ENCODE assay signal across 1 cellular context in genomic region chr14:74955229-74955999, GRCh38.
TF ChIP-seq lines count a peak whose summit lies in the region.

TSS of gene PGF (minus strand) at chr14:74955597. CDS start at chr14:74955242, 355 bp downstream.

TF ChIP-seq in HepG2, 621 proteins besides CTCF, POLR2A, EP300 and RAD21 (continued from another document and continues in another):
- TF ChIP-seq, protein P1, sequence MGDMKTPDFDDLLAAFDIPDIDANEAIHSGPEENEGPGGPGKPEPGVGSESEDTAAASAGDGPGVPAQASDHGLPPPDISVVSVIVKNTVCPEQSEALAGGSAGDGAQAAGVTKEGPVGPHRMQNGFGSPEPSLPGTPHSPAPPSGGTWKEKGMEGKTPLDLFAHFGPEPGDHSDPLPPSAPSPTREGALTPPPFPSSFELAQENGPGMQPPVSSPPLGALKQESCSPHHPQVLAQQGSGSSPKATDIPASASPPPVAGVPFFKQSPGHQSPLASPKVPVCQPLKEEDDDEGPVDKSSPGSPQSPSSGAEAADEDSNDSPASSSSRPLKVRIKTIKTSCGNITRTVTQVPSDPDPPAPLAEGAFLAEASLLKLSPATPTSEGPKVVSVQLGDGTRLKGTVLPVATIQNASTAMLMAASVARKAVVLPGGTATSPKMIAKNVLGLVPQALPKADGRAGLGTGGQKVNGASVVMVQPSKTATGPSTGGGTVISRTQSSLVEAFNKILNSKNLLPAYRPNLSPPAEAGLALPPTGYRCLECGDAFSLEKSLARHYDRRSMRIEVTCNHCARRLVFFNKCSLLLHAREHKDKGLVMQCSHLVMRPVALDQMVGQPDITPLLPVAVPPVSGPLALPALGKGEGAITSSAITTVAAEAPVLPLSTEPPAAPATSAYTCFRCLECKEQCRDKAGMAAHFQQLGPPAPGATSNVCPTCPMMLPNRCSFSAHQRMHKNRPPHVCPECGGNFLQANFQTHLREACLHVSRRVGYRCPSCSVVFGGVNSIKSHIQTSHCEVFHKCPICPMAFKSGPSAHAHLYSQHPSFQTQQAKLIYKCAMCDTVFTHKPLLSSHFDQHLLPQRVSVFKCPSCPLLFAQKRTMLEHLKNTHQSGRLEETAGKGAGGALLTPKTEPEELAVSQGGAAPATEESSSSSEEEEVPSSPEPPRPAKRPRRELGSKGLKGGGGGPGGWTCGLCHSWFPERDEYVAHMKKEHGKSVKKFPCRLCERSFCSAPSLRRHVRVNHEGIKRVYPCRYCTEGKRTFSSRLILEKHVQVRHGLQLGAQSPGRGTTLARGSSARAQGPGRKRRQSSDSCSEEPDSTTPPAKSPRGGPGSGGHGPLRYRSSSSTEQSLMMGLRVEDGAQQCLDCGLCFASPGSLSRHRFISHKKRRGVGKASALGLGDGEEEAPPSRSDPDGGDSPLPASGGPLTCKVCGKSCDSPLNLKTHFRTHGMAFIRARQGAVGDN (CRISPR knock-in tag; IDR thresholded peaks at IDR 0.05): peak; percentile 5
- TF ChIP-seq ZNF800 (CRISPR knock-in tag; IDR thresholded peaks at IDR 0.05) (no peak), ZNF773 (CRISPR knock-in tag; IDR thresholded peaks at IDR 0.05; ENCODE audit: borderline replicate concordance) (no peak), ZMAT3 (CRISPR knock-in tag; conservative IDR thresholded peaks at IDR 0.05) (peak; percentile 29; the same call in 1 of the 2 replicates), ZC3H13 (CRISPR knock-in tag; IDR thresholded peaks at IDR 0.05) (peak; percentile 33; the same call in 1 of the 2 replicates), DMAP1 (CRISPR knock-in tag; IDR thresholded peaks at IDR 0.05) (0 out of 2 replicates have a peak, but pooled peaks have one; percentile 6), GABPB1 (CRISPR knock-in tag; IDR thresholded peaks at IDR 0.05) (peak; percentile 64; the same call in 1 of the 2 replicates), HNRNPLL (IDR thresholded peaks at IDR 0.05; ENCODE audit: low read depth, low read length, poor library complexity, severe bottlenecking) (peak; percentile 41), ZNF317 (CRISPR knock-in tag; IDR thresholded peaks at IDR 0.05) (no peak), GATA4 (IDR thresholded peaks at IDR 0.05; ENCODE audit: borderline replicate concordance, low read depth) (0 out of 2 replicates have a peak, but pooled peaks have one; percentile 45), CCDC6 (CRISPR knock-in tag; IDR thresholded peaks at IDR 0.05) (0 out of 2 replicates have a peak, but pooled peaks have one; percentile 20), FOXM1 (CRISPR knock-in tag; IDR thresholded peaks at IDR 0.05) (no peak), KDM4B (CRISPR knock-in tag; IDR thresholded peaks at IDR 0.05) (peak; percentile 31; the same call in 1 of the 2 replicates), AGO2 (optimal IDR thresholded peaks at IDR 0.05; ENCODE audit: low read depth, low read length) (peak; percentile 30), MATR3 (CRISPR knock-in tag; IDR thresholded peaks at IDR 0.05) (no peak), ZFP1 (CRISPR knock-in tag; IDR thresholded peaks at IDR 0.05) (no peak), SP1 (IDR thresholded peaks at IDR 0.05) (no peak), SP1 (CRISPR knock-in tag; IDR thresholded peaks at IDR 0.05) (peak; percentile 60; the same call in 1 of the 2 replicates), PHF8 (CRISPR knock-in tag; IDR thresholded peaks at IDR 0.05) (peak; percentile 22), FOXJ3 (CRISPR knock-in tag; IDR thresholded peaks at IDR 0.05; ENCODE audit: borderline replicate concordance) (no peak), ZBED4 (CRISPR knock-in tag; IDR thresholded peaks at IDR 0.05; ENCODE audit: borderline replicate concordance) (peak; percentile 73; the same call in 1 of the 2 replicates), ZNF441 (CRISPR knock-in tag; IDR thresholded peaks at IDR 0.05; ENCODE audit: borderline replicate concordance) (peak; percentile 71; the same call in 1 of the 2 replicates), ARNT2 (CRISPR knock-in tag; IDR thresholded peaks at IDR 0.05; ENCODE audit: low read depth) (peak; percentile 82), HOXA7 (CRISPR knock-in tag; IDR thresholded peaks at IDR 0.05) (no peak), HNRNPL (IDR thresholded peaks at IDR 0.05; ENCODE audit: low read depth, low read length) (0 out of 2 replicates have a peak, but pooled peaks have one; percentile 10), ZNF572 (CRISPR knock-in tag; IDR thresholded peaks at IDR 0.05) (no peak), ZNF607 (CRISPR knock-in tag; IDR thresholded peaks at IDR 0.05; ENCODE audit: borderline replicate concordance) (peak; percentile 87), MXI1 (IDR thresholded peaks at IDR 0.05; ENCODE audit: borderline replicate concordance, low read depth, low read length) (0 out of 3 replicates have a peak, but pooled peaks have one; percentile 14), SNAPC2 (CRISPR knock-in tag; IDR thresholded peaks at IDR 0.05) (no peak), POLR2AphosphoS5 (IDR thresholded peaks at IDR 0.05; ENCODE audit: low read depth, low read length) (peak; percentile 88), ZNF788 (CRISPR knock-in tag; IDR thresholded peaks at IDR 0.05; ENCODE audit: borderline replicate concordance) (0 out of 2 replicates have a peak, but pooled peaks have one; percentile 24), SALL1 (CRISPR knock-in tag; IDR thresholded peaks at IDR 0.05) (peak; percentile 36), ZNF17 (CRISPR knock-in tag; IDR thresholded peaks at IDR 0.05) (no peak)
- TF ChIP-seq, protein P2, sequence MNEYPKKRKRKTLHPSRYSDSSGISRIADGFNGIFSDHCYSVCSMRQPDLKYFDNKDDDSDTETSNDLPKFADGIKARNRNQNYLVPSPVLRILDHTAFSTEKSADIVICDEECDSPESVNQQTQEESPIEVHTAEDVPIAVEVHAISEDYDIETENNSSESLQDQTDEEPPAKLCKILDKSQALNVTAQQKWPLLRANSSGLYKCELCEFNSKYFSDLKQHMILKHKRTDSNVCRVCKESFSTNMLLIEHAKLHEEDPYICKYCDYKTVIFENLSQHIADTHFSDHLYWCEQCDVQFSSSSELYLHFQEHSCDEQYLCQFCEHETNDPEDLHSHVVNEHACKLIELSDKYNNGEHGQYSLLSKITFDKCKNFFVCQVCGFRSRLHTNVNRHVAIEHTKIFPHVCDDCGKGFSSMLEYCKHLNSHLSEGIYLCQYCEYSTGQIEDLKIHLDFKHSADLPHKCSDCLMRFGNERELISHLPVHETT (CRISPR knock-in tag; conservative IDR thresholded peaks at IDR 0.05): no peak
- TF ChIP-seq, protein P3, sequence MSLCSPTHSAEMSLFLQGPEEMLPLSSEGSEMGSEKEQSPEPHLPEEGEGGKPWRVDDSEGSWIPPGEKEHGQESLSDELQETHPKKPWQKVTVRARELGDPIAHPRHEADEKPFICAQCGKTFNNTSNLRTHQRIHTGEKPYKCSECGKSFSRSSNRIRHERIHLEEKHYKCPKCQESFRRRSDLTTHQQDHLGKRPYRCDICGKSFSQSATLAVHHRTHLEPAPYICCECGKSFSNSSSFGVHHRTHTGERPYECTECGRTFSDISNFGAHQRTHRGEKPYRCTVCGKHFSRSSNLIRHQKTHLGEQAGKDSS (CRISPR knock-in tag; IDR thresholded peaks at IDR 0.05; ENCODE audit: borderline replicate concordance, low read depth): 0 out of 2 replicates have a peak, but pooled peaks have one; percentile 48
- TF ChIP-seq, protein P4, sequence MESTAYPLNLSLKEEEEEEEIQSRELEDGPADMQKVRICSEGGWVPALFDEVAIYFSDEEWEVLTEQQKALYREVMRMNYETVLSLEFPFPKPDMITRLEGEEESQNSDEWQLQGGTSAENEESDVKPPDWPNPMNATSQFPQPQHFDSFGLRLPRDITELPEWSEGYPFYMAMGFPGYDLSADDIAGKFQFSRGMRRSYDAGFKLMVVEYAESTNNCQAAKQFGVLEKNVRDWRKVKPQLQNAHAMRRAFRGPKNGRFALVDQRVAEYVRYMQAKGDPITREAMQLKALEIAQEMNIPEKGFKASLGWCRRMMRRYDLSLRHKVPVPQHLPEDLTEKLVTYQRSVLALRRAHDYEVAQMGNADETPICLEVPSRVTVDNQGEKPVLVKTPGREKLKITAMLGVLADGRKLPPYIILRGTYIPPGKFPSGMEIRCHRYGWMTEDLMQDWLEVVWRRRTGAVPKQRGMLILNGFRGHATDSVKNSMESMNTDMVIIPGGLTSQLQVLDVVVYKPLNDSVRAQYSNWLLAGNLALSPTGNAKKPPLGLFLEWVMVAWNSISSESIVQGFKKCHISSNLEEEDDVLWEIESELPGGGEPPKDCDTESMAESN (CRISPR knock-in tag; conservative IDR thresholded peaks at IDR 0.05): peak; percentile 70
- TF ChIP-seq, protein P5, sequence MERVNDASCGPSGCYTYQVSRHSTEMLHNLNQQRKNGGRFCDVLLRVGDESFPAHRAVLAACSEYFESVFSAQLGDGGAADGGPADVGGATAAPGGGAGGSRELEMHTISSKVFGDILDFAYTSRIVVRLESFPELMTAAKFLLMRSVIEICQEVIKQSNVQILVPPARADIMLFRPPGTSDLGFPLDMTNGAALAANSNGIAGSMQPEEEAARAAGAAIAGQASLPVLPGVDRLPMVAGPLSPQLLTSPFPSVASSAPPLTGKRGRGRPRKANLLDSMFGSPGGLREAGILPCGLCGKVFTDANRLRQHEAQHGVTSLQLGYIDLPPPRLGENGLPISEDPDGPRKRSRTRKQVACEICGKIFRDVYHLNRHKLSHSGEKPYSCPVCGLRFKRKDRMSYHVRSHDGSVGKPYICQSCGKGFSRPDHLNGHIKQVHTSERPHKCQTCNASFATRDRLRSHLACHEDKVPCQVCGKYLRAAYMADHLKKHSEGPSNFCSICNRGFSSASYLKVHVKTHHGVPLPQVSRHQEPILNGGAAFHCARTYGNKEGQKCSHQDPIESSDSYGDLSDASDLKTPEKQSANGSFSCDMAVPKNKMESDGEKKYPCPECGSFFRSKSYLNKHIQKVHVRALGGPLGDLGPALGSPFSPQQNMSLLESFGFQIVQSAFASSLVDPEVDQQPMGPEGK (CRISPR knock-in tag; IDR thresholded peaks at IDR 0.05): peak; percentile 55; the same call in 1 of the 2 replicates
- TF ChIP-seq, protein P6, sequence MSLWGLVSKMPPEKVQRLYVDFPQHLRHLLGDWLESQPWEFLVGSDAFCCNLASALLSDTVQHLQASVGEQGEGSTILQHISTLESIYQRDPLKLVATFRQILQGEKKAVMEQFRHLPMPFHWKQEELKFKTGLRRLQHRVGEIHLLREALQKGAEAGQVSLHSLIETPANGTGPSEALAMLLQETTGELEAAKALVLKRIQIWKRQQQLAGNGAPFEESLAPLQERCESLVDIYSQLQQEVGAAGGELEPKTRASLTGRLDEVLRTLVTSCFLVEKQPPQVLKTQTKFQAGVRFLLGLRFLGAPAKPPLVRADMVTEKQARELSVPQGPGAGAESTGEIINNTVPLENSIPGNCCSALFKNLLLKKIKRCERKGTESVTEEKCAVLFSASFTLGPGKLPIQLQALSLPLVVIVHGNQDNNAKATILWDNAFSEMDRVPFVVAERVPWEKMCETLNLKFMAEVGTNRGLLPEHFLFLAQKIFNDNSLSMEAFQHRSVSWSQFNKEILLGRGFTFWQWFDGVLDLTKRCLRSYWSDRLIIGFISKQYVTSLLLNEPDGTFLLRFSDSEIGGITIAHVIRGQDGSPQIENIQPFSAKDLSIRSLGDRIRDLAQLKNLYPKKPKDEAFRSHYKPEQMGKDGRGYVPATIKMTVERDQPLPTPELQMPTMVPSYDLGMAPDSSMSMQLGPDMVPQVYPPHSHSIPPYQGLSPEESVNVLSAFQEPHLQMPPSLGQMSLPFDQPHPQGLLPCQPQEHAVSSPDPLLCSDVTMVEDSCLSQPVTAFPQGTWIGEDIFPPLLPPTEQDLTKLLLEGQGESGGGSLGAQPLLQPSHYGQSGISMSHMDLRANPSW (CRISPR knock-in tag; IDR thresholded peaks at IDR 0.05; ENCODE audit: borderline replicate concordance): no peak
- TF ChIP-seq, protein P7, sequence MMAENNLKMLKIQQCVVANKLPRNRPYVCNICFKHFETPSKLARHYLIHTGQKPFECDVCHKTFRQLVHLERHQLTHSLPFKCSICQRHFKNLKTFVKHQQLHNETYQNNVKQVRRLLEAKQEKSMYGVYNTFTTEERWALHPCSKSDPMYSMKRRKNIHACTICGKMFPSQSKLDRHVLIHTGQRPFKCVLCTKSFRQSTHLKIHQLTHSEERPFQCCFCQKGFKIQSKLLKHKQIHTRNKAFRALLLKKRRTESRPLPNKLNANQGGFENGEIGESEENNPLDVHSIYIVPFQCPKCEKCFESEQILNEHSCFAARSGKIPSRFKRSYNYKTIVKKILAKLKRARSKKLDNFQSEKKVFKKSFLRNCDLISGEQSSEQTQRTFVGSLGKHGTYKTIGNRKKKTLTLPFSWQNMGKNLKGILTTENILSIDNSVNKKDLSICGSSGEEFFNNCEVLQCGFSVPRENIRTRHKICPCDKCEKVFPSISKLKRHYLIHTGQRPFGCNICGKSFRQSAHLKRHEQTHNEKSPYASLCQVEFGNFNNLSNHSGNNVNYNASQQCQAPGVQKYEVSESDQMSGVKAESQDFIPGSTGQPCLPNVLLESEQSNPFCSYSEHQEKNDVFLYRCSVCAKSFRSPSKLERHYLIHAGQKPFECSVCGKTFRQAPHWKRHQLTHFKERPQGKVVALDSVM (CRISPR knock-in tag; IDR thresholded peaks at IDR 0.05): no peak
